ENCODE assay signal across 34 cellular contexts in genomic region chr9:96813607-96814006, GRCh38.
"Had no signal": no experiment of that assay in that cellular context is flagged by ENCODE, and none has a peak within 500 bp of the region (broad histone marks: within the 10 kb centered on the region; RNA-seq: fewer than 3 reads in every experiment).

No MANE protein-coding gene starts in this region.

- H3K4me1 Mint-ChIP-seq: activated B cell treated with CpG ODN at 0.5 μM for 24 hours; activated CD4-positive, alpha-beta T cell treated with anti-CD3 and anti-CD28 coated beads, Interleukin-2, amount 10 ng/mL, durations not matched to agents 24 days and 14 days; activated naive CD4-positive, alpha-beta T cell treated with anti-CD3 and anti-CD28 coated beads, Interleukin-2, amount 10 ng/mL, durations not matched to agents 7 days and 5 days; activated naive CD4-positive, alpha-beta T cell treated with anti-CD3 and anti-CD28 coated beads, Interleukin-2, amount 50 U/mL, for 24 hours; activated naive CD8-positive, alpha-beta T cell treated with anti-CD3 and anti-CD28 coated beads, Interleukin-2, amount 10 ng/mL, durations not matched to agents 7 days and 5 days; activated naive CD8-positive, alpha-beta T cell treated with anti-CD3 and anti-CD28 coated beads, Interleukin-2, amount 50 U/mL, for 24 hours had no signal

- H3K4me3 ChIP-seq: adrenal gland, body of pancreas, breast epithelium had no signal

- H3K27ac ChIP-seq: adrenal gland, body of pancreas, brain microvascular endothelial cell, breast epithelium, VCaP had no signal

- ATAC-seq: activated CD8-positive, alpha-beta T cell treated with anti-CD3 and anti-CD28 coated beads for 36 hours; activated naive CD8-positive, alpha-beta T cell treated with anti-CD3 and anti-CD28 coated beads, Interleukin-2, amount 50 U/mL, for 24 hours; body of pancreas had no signal

- H3K36me3 ChIP-seq: adrenal gland, brain microvascular endothelial cell, breast epithelium had no signal

- H3K4me1 ChIP-seq: adrenal gland, body of pancreas, breast epithelium had no signal

- FAIRE-seq: TTC549 had no signal

- H3K4me3 Mint-ChIP-seq: activated B cell treated with CpG ODN at 0.5 μM for 24 hours; activated CD4-positive, alpha-beta memory T cell treated with anti-CD3 and anti-CD28 coated beads for 36 hours; activated CD4-positive, alpha-beta T cell treated with anti-CD3 and anti-CD28 coated beads, Interleukin-2, amount 10 ng/mL, durations not matched to agents 24 days and 14 days; activated CD8-positive, alpha-beta T cell treated with anti-CD3 and anti-CD28 coated beads for 36 hours; activated naive CD4-positive, alpha-beta T cell treated with anti-CD3 and anti-CD28 coated beads, Interleukin-2, amount 10 ng/mL, durations not matched to agents 7 days and 5 days; activated naive CD4-positive, alpha-beta T cell treated with anti-CD3 and anti-CD28 coated beads, Interleukin-2, amount 50 U/mL, for 24 hours; activated naive CD8-positive, alpha-beta T cell; activated naive CD8-positive, alpha-beta T cell treated with anti-CD3 and anti-CD28 coated beads, Interleukin-2, amount 10 ng/mL, durations not matched to agents 7 days and 5 days; activated naive CD8-positive, alpha-beta T cell treated with anti-CD3 and anti-CD28 coated beads, Interleukin-2, amount 50 U/mL, for 24 hours; activated T-cell treated with anti-CD3 and anti-CD28 coated beads, Interleukin-2, amount 50 U/mL, for 24 hours; T-helper 1 cell treated with Interleukin-12 subunit alpha and Interleukin-12 subunit beta and Interleukin-4 antibody, amounts not matched to agents 30 μg/mL and 1 μg/mL, for 36 hours; T-helper 2 cell treated with Interferon-gamma antibody and Interleukin-4, amounts not matched to agents 5 μg/mL and 100 μg/mL, for 36 hours had no signal

- H3K27ac Mint-ChIP-seq: activated B cell treated with CpG ODN at 0.5 μM for 24 hours; activated CD4-positive, alpha-beta memory T cell treated with anti-CD3 and anti-CD28 coated beads for 36 hours; activated CD4-positive, alpha-beta T cell treated with anti-CD3 and anti-CD28 coated beads, Interleukin-2, amount 10 ng/mL, durations not matched to agents 24 days and 14 days; activated CD8-positive, alpha-beta T cell treated with anti-CD3 and anti-CD28 coated beads for 36 hours; activated naive CD4-positive, alpha-beta T cell treated with anti-CD3 and anti-CD28 coated beads, Interleukin-2, amount 10 ng/mL, durations not matched to agents 7 days and 5 days; activated naive CD4-positive, alpha-beta T cell treated with anti-CD3 and anti-CD28 coated beads, Interleukin-2, amount 50 U/mL, for 24 hours; activated naive CD8-positive, alpha-beta T cell; activated naive CD8-positive, alpha-beta T cell treated with anti-CD3 and anti-CD28 coated beads, Interleukin-2, amount 10 ng/mL, durations not matched to agents 7 days and 5 days; activated naive CD8-positive, alpha-beta T cell treated with anti-CD3 and anti-CD28 coated beads, Interleukin-2, amount 50 U/mL, for 24 hours; activated T-cell treated with anti-CD3 and anti-CD28 coated beads, Interleukin-2, amount 50 U/mL, for 24 hours; activated T-helper 2 cell treated with anti-CD3 and anti-CD28 coated beads, Interferon-gamma antibody, Interleukin-2, Interleukin-4, amounts not matched to agents 10 μg/mL and 5 μg/mL and 100 μg/mL, durations not matched to agents 14 hours and 24 hours and 36 hours; T-helper 1 cell treated with Interleukin-12 subunit alpha and Interleukin-12 subunit beta and Interleukin-4 antibody, amounts not matched to agents 30 μg/mL and 1 μg/mL, for 36 hours; T-helper 2 cell treated with Interferon-gamma antibody and Interleukin-4, amounts not matched to agents 5 μg/mL and 100 μg/mL, for 36 hours had no signal

- DNase-seq: activated B cell treated with CpG ODN at 0.5 μM for 24 hours; activated CD4-positive, alpha-beta memory T cell treated with anti-CD3 and anti-CD28 coated beads for 36 hours; activated CD4-positive, alpha-beta T cell treated with anti-CD3 and anti-CD28 coated beads for 4 hours; activated CD4-positive, alpha-beta T cell treated with anti-CD3 and anti-CD28 coated beads, Interleukin-2, amount 10 ng/mL, durations not matched to agents 24 days and 14 days; activated CD4-positive, alpha-beta T cell treated with anti-CD3 and anti-CD28 coated beads, Interleukin-2, amount 50 U/mL, for 1 hour; activated CD4-positive, alpha-beta T cell treated with anti-CD3 and anti-CD28 coated beads, Interleukin-2, amount 50 U/mL, for 4 hours; activated CD4-positive, CD25-positive, alpha-beta regulatory T cell treated with anti-CD3 and anti-CD28 coated beads, Interleukin-2, amount 50 U/mL, for 72 hours; activated CD8-positive, alpha-beta memory T cell treated with anti-CD3 and anti-CD28 coated beads, Interleukin-2, amount 50 U/mL, for 4 hours; activated CD8-positive, alpha-beta T cell treated with anti-CD3 and anti-CD28 coated beads for 36 hours; activated effector memory CD4-positive, alpha-beta T cell treated with Interleukin-2 at 50 U/mL for 16 hours; activated gamma-delta T cell; activated naive CD4-positive, alpha-beta T cell treated with anti-CD3 and anti-CD28 coated beads, Interleukin-2, amount 10 ng/mL, durations not matched to agents 7 days and 5 days; activated naive CD4-positive, alpha-beta T cell treated with Interleukin-2 at 50 U/mL for 16 hours; activated naive CD8-positive, alpha-beta T cell treated with anti-CD3 and anti-CD28 coated beads, Interleukin-2, amount 10 ng/mL, durations not matched to agents 7 days and 5 days; activated naive CD8-positive, alpha-beta T cell treated with anti-CD3 and anti-CD28 coated beads, Interleukin-2, amount 50 U/mL, for 24 hours; activated T-cell treated with anti-CD3 and anti-CD28 coated beads, Interleukin-2, amount 50 U/mL, for 24 hours; activated T-cell treated with anti-CD3 and anti-CD28 coated beads, Interleukin-2, amount 50 U/mL, for 48 hours; adrenal gland; amniotic stem cell; aorta; body of pancreas; brain microvascular endothelial cell; central memory CD4-positive, alpha-beta T cell; T-helper 1 cell; T-helper 2 cell; T-helper 9 cell had no signal

- H3K27me3 Mint-ChIP-seq: activated B cell treated with CpG ODN at 0.5 μM for 24 hours; activated CD4-positive, alpha-beta memory T cell treated with anti-CD3 and anti-CD28 coated beads for 36 hours; activated CD4-positive, alpha-beta T cell treated with anti-CD3 and anti-CD28 coated beads, Interleukin-2, amount 10 ng/mL, durations not matched to agents 24 days and 14 days; activated CD8-positive, alpha-beta T cell treated with anti-CD3 and anti-CD28 coated beads for 36 hours; activated naive CD4-positive, alpha-beta T cell treated with anti-CD3 and anti-CD28 coated beads, Interleukin-2, amount 10 ng/mL, durations not matched to agents 7 days and 5 days; activated naive CD4-positive, alpha-beta T cell treated with anti-CD3 and anti-CD28 coated beads, Interleukin-2, amount 50 U/mL, for 24 hours; activated naive CD8-positive, alpha-beta T cell; activated naive CD8-positive, alpha-beta T cell treated with anti-CD3 and anti-CD28 coated beads, Interleukin-2, amount 10 ng/mL, durations not matched to agents 7 days and 5 days; activated naive CD8-positive, alpha-beta T cell treated with anti-CD3 and anti-CD28 coated beads, Interleukin-2, amount 50 U/mL, for 24 hours; activated T-cell treated with anti-CD3 and anti-CD28 coated beads, Interleukin-2, amount 50 U/mL, for 24 hours had no signal

- H3K27me3 ChIP-seq: adrenal gland, body of pancreas, brain microvascular endothelial cell, breast epithelium had no signal
